In the genomic region with DNA sequence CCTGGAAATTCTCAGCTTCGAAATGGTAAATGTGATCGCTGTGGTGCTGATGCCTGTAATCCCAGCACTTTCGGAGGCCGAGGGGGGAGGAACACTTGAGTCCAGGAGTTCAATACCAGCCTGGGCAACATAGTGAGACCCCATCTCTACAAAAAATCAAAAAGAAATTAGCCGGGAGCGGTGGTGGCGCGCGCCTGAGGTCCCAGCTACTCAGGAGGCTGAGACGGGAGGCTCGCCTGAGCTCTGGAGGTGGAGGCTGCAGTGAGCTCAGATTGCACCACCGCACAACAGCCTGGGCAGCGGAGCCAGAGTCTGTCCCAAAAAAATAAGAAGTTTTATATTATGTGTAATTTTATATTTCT, we compare ENCODE assay signal across 1 cellular context.
TF ChIP-seq lines count a peak whose summit lies in the region.

No MANE protein-coding gene starts in this region.

TF ChIP-seq in endothelial cell of umbilical vein, 7 proteins besides CTCF, POLR2A, EP300 and RAD21:
- no peak for TF ChIP-seq JUN (IDR thresholded peaks at IDR 0.05; ENCODE audit: borderline replicate concordance, insufficient read depth, insufficient read length, low read depth)
- TF ChIP-seq, protein P1, sequence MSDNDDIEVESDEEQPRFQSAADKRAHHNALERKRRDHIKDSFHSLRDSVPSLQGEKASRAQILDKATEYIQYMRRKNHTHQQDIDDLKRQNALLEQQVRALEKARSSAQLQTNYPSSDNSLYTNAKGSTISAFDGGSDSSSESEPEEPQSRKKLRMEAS (IDR thresholded peaks at IDR 0.05; ENCODE audit: insufficient read depth, insufficient read length), result no peak
- TF ChIP-seq POLR2AphosphoS5 (IDR thresholded peaks at IDR 0.05; ENCODE audit: insufficient read depth, low read depth, low read length), result no peak
- TF ChIP-seq EZH2 (IDR thresholded peaks at IDR 0.05; ENCODE audit: borderline replicate concordance, low read depth, low read length, severe bottlenecking), result no peak
- no peak for TF ChIP-seq FOS (IDR thresholded peaks at IDR 0.05; ENCODE audit: borderline replicate concordance, insufficient read depth, low read length)
- TF ChIP-seq GATA2 (IDR thresholded peaks at IDR 0.05; ENCODE audit: insufficient read depth, insufficient read length, low read depth, low read length), result no peak
- no peak for TF ChIP-seq MYC (IDR thresholded peaks at IDR 0.05; ENCODE audit: low read depth, low read length)
